ENCODE assay signal across 20 cellular contexts in the genomic region with DNA sequence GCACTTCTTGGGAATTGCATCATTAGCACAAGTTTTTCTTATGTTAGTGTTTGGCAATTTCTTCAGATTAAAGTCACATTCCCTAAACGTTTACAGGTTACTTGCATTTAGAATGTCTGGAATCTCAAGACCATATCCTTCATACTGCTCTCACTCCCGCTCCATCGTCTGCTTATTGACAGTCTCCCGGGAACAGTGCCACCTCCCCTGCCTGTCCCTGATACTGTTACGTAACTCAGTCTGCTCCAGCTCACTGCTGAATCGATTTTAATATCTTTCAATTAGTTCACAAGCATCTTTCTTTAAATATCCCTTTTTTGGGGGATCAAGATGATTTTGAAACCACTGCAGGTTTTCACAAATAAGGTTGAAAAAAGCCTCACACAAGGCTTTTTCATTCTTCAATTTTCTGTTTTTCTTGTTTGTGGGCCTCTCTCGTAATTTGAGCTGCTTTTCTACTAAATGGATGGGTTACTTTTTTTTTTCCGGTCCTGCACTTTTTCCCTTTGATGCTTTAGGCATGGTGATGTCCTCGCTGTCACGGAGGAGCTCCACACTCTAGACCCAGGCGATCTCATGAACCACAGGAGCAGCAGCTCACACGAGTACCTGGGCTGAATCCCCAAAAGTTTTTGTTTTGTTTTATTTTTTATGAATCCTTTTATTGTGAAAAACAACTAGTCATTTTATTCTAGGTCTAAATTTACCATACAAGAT. TPM values are rescaled to one million over a fixed set of nuclear protein-coding genes. Genes with fewer than 3 reads are reported as not detected.
DNase-seq lines count a peak whose midpoint lies in the region; ATAC-seq, FAIRE-seq and TF ChIP-seq lines count a peak whose summit lies in the region.
"Had no signal": no experiment of that assay in that cellular context is flagged by ENCODE, and none has a peak within 500 bp of the region (broad histone marks: within the 10 kb centered on the region; RNA-seq: fewer than 3 reads in every experiment).

No MANE protein-coding gene starts in this region.

- TF ChIP-seq RAD21 in HepG2 (CRISPR knock-in tag; IDR thresholded peaks at IDR 0.05), result no peak

- peaks cover 2% of the 10 kb centered on the region for H3K9me3 Mint-ChIP-seq in activated naive CD8-positive, alpha-beta T cell (ENCODE audit: low read depth)
- H3K9me3 Mint-ChIP-seq in activated naive CD8-positive, alpha-beta T cell treated with anti-CD3 and anti-CD28 coated beads, Interleukin-2, amount 50 U/mL, for 24 hours, result peaks cover 9% of the 10 kb centered on the region
- H3K9me3 Mint-ChIP-seq in CD8-positive, alpha-beta T cell, result peaks cover 2% of the 10 kb centered on the region
- H3K9me3 Mint-ChIP-seq: effector memory CD8-positive, alpha-beta T cell had no signal

- 8% methylated on average over 12 of the region's 12 CpGs for WGBS in HepG2 (ENCODE audit: low lambda C conversion rate)

- H3K9ac ChIP-seq in HepG2 (ENCODE audit: insufficient read depth, low read depth, low read length), result no peak overlapping the region

- H3K79me2 ChIP-seq in HepG2 (ENCODE audit: insufficient read depth, low read length), result no peaks in the 10 kb centered on the region

- no peak overlapping the region for H3K4me2 ChIP-seq in HepG2 (ENCODE audit: low read depth, low read length)

- no peak for TF ChIP-seq POLR2A in HepG2 (IDR thresholded peaks at IDR 0.05; ENCODE audit: insufficient read depth in 1 of 2, low read depth in 2 of 2, low read length in 2 of 2)

- peaks cover 8% of the 10 kb centered on the region for H3K27me3 Mint-ChIP-seq in activated naive CD8-positive, alpha-beta T cell
- H3K27me3 Mint-ChIP-seq in activated naive CD8-positive, alpha-beta T cell treated with anti-CD3 and anti-CD28 coated beads, Interleukin-2, amount 50 U/mL, for 24 hours, result peaks cover 31% of the 10 kb centered on the region
- H3K27me3 Mint-ChIP-seq in T-helper 17 cell, result peaks cover 40% of the 10 kb centered on the region
- peaks cover 11% of the 10 kb centered on the region for H3K27me3 Mint-ChIP-seq in CD8-positive, alpha-beta T cell (ENCODE audit: low read depth)

- no peak for FAIRE-seq in HepG2 (lab: Jason Lieb, UNC)

- TF ChIP-seq EP300 in HepG2 (IDR thresholded peaks at IDR 0.05; ENCODE audit: low read depth in 2 of 2, low read length in 2 of 2) (no peak), HepG2 (CRISPR knock-in tag; IDR thresholded peaks at IDR 0.05; ENCODE audit: borderline replicate concordance) (no peak)

- in situ Hi-C loops in HepG2 (cut with HindIII; ENCODE audit: extremely low pct_ligation_motif_present, low pct_unique_long_range_greater_than_20kb), result loop anchor here (25.0 kb wide), 1 partner anchor 259 kb away; no protein-coding TSS in a partner anchor

- H3K27me3 ChIP-seq in HepG2 (ENCODE audit: control insufficient read depth in 1 of 2, insufficient read depth in 2 of 2, low read length in 2 of 2), result no peaks in the 10 kb centered on the region
- H3K27me3 ChIP-seq in CD8-positive, alpha-beta T cell (ENCODE audit: insufficient read depth, low read length), result no peaks in the 10 kb centered on the region

- no peak for ATAC-seq in activated naive CD8-positive, alpha-beta T cell treated with anti-CD3 and anti-CD28 coated beads, Interleukin-2, amount 50 U/mL, for 24 hours
- ATAC-seq in T-helper 17 cell, result no peak
- ATAC-seq in HepG2, result no peak
- no peak for ATAC-seq in CD8-positive, alpha-beta T cell
- ATAC-seq in HG02884 (IDR thresholded peaks at IDR 0.05; ENCODE audit: unreplicated experiment), result no peak
- ATAC-seq: effector memory CD8-positive, alpha-beta T cell; left colon; naive thymus-derived CD4-positive, alpha-beta T cell; stimulated activated naive CD8-positive, alpha-beta T cell treated with anti-CD3 and anti-CD28 coated beads, Interleukin-15, amount 100 ng/mL, for 72 hours had no signal

- no peaks in the 10 kb centered on the region for H3K36me3 ChIP-seq in HepG2 (replicated peaks in 1 of 2; ENCODE audit: control insufficient read depth in 1 of 2, insufficient read depth in 2 of 2, low read length in 2 of 2)
- H3K36me3 ChIP-seq in CD8-positive, alpha-beta T cell (ENCODE audit: insufficient read depth, low read length), result no peaks in the 10 kb centered on the region
- H3K36me3 ChIP-seq: prostate gland had no signal

- BruUV-seq in HepG2 (replicated peaks; lab: Mats Ljungman, UMichigan), result no TSS peak

- no peak overlapping the region for H2AFZ ChIP-seq in HepG2 (ENCODE audit: low read length)

- H4K20me1 ChIP-seq in HepG2 (ENCODE audit: insufficient read depth, low read length), result no peaks in the 10 kb centered on the region

- H3K27ac Mint-ChIP-seq in activated naive CD8-positive, alpha-beta T cell, result peak overlapping the region; percentile 5
- H3K27ac Mint-ChIP-seq in activated naive CD8-positive, alpha-beta T cell treated with anti-CD3 and anti-CD28 coated beads, Interleukin-2, amount 50 U/mL, for 24 hours, result no peak overlapping the region
- peak overlapping the region; percentile 6 for H3K27ac Mint-ChIP-seq in T-helper 17 cell
- no peak overlapping the region for H3K27ac Mint-ChIP-seq in CD8-positive, alpha-beta T cell
- H3K27ac Mint-ChIP-seq: effector memory CD8-positive, alpha-beta T cell; stimulated activated naive CD8-positive, alpha-beta T cell treated with anti-CD3 and anti-CD28 coated beads, Interleukin-15, amount 100 ng/mL, for 72 hours had no signal

- POLR2A ChIA-PET in HepG2 (lab: Yijun Ruan, JAX), result no interaction called here
- POLR2A ChIA-PET in CD8-positive, alpha-beta T cell (lab: Charles Lee), result interaction anchor here (0.6 kb wide), 1 partner anchor 517 kb away, joined by 4 read pairs; no protein-coding TSS in a partner anchor

- no peak overlapping the region for H3K4me3 Mint-ChIP-seq in activated naive CD8-positive, alpha-beta T cell
- H3K4me3 Mint-ChIP-seq in activated naive CD8-positive, alpha-beta T cell treated with anti-CD3 and anti-CD28 coated beads, Interleukin-2, amount 50 U/mL, for 24 hours, result no peak overlapping the region
- no peak overlapping the region for H3K4me3 Mint-ChIP-seq in T-helper 17 cell
- no peak overlapping the region for H3K4me3 Mint-ChIP-seq in CD8-positive, alpha-beta T cell
- H3K4me3 Mint-ChIP-seq: effector memory CD8-positive, alpha-beta T cell; naive thymus-derived CD4-positive, alpha-beta T cell; stimulated activated naive CD8-positive, alpha-beta T cell treated with anti-CD3 and anti-CD28 coated beads, Interleukin-15, amount 100 ng/mL, for 72 hours had no signal

- no peak overlapping the region for H3K27ac ChIP-seq in HepG2 (ENCODE audit: extremely low read length, insufficient read depth, low read length)
- H3K27ac ChIP-seq in CD8-positive, alpha-beta T cell (ENCODE audit: low read depth, low read length), result no peak overlapping the region
- H3K27ac ChIP-seq: prostate gland had no signal

- no peaks in the 10 kb centered on the region for H3K4me1 Mint-ChIP-seq in activated naive CD8-positive, alpha-beta T cell (ENCODE audit: low read depth)
- no peaks in the 10 kb centered on the region for H3K4me1 Mint-ChIP-seq in activated naive CD8-positive, alpha-beta T cell treated with anti-CD3 and anti-CD28 coated beads, Interleukin-2, amount 50 U/mL, for 24 hours
- H3K4me1 Mint-ChIP-seq in T-helper 17 cell, result no peaks in the 10 kb centered on the region
- no peaks in the 10 kb centered on the region for H3K4me1 Mint-ChIP-seq in CD8-positive, alpha-beta T cell (ENCODE audit: low read depth)
- H3K4me1 Mint-ChIP-seq: naive thymus-derived CD4-positive, alpha-beta T cell; stimulated activated naive CD8-positive, alpha-beta T cell treated with anti-CD3 and anti-CD28 coated beads, Interleukin-15, amount 100 ng/mL, for 72 hours had no signal

- intact Hi-C loops in HepG2 (cut with micrococcal nuclease; ENCODE audit: unreplicated experiment), result no loop called here
- intact Hi-C loops in CD8-positive, alpha-beta T cell (cut with DNase I, micrococcal nuclease), result no loop called here

- no peaks in the 10 kb centered on the region for H3K4me1 ChIP-seq in HepG2 (ENCODE audit: insufficient read depth, low read length)
- H3K4me1 ChIP-seq in CD8-positive, alpha-beta T cell (ENCODE audit: insufficient read depth, low read length), result no peaks in the 10 kb centered on the region
- H3K4me1 ChIP-seq: prostate gland had no signal

- no peaks in the 10 kb centered on the region for H3K36me3 Mint-ChIP-seq in activated naive CD8-positive, alpha-beta T cell
- H3K36me3 Mint-ChIP-seq in activated naive CD8-positive, alpha-beta T cell treated with anti-CD3 and anti-CD28 coated beads, Interleukin-2, amount 50 U/mL, for 24 hours (ENCODE audit: low read depth), result peaks cover 2% of the 10 kb centered on the region
- no peaks in the 10 kb centered on the region for H3K36me3 Mint-ChIP-seq in T-helper 17 cell (ENCODE audit: low read depth)
- no peaks in the 10 kb centered on the region for H3K36me3 Mint-ChIP-seq in CD8-positive, alpha-beta T cell
- H3K36me3 Mint-ChIP-seq: naive thymus-derived CD4-positive, alpha-beta T cell had no signal

- TF ChIP-seq CTCF in HepG2 (CRISPR knock-in tag; IDR thresholded peaks at IDR 0.05), result no peak
- no peak for TF ChIP-seq CTCF in CD8-positive, alpha-beta T cell (IDR thresholded peaks at IDR 0.05)

- no peak for DNase-seq in activated naive CD8-positive, alpha-beta T cell treated with anti-CD3 and anti-CD28 coated beads, Interleukin-2, amount 50 U/mL, for 24 hours
- no peak for DNase-seq in T-helper 17 cell
- no peak for DNase-seq in HepG2 (ENCODE audit: low spot score)
- no peak for DNase-seq in NCI-H526 treated with DMSO at 0.1 percent for 48 hours (lab: John Stamatoyannopoulos, UW)
- DNase-seq in CD8-positive, alpha-beta T cell, result no peak
- no peak for DNase-seq in COLO829 (ENCODE audit: low spot score)
- DNase-seq: COR-L47; effector memory CD8-positive, alpha-beta T cell; GF-D8; GOT3; left colon; naive thymus-derived CD4-positive, alpha-beta T cell; NCI-H1930; NCI-H526; RPMI8226; stimulated activated naive CD8-positive, alpha-beta T cell treated with anti-CD3 and anti-CD28 coated beads, Interleukin-15, amount 100 ng/mL, for 72 hours had no signal

- no peaks in the 10 kb centered on the region for H3K9me3 ChIP-seq in T-helper 17 cell (ENCODE audit: control insufficient read depth, low read length, poor library complexity, severe bottlenecking)
- no peaks in the 10 kb centered on the region; the same call in 1 of the 2 replicates for H3K9me3 ChIP-seq in HepG2 (ENCODE audit: low read length)
- H3K9me3 ChIP-seq in CD8-positive, alpha-beta T cell (ENCODE audit: low read length), result no peaks in the 10 kb centered on the region
- H3K9me3 ChIP-seq: prostate gland had no signal

- H3K4me3 ChIP-seq in HepG2 (replicated peaks in 1 of 3; ENCODE audit: insufficient read depth in 1 of 3, low read depth in 2 of 3, low read length in 3 of 3), result no peak overlapping the region
- no peak overlapping the region for H3K4me3 ChIP-seq in CD8-positive, alpha-beta T cell (ENCODE audit: low read depth, low read length)
- H3K4me3 ChIP-seq: prostate gland had no signal

- CTCF ChIA-PET in HepG2 (lab: Yijun Ruan, JAX; ENCODE audit: low intra/inter-chr PET ratio, low total read pairs), result no interaction called here
- CTCF ChIA-PET in CD8-positive, alpha-beta T cell (lab: Charles Lee), result interaction anchor here (0.8 to 3.5 kb wide), 2 partner anchors 8 to 10 kb away, joined by 3 to 13 read pairs; no protein-coding TSS in a partner anchor

RNA-seq across cellular contexts. Expression of a gene that starts 48.0 kb away (rescaled TPM):
- not detected for total RNA-seq in T-helper 17 cell
- not detected in 2 replicates for total RNA-seq in HepG2 (2016; rRNA removed; fragmentation: Illumina TruSeq; extraction: Trizol)
- total RNA-seq in HepG2 (2016; cell fraction: cytosol; rRNA removed; fragmentation: Illumina TruSeq; extraction: Trizol; ENCODE audit: low read depth), result not detected in 2 replicates
- not detected in 2 replicates for total RNA-seq in HepG2 (2016; cell fraction: insoluble cytoplasmic fraction; rRNA removed; fragmentation: Illumina TruSeq; extraction: Trizol)
- not detected in 2 replicates for total RNA-seq in HepG2 (2016; cell fraction: membrane; rRNA removed; fragmentation: Illumina TruSeq; extraction: Trizol)
- not detected in 2 replicates for total RNA-seq in HepG2 (2016; cell fraction: nucleus; rRNA removed; fragmentation: Illumina TruSeq; extraction: Trizol)
- polyA plus RNA-seq in HepG2 (2011; rRNA removed), result not detected in 2 replicates
- not detected in 2 replicates for polyA plus RNA-seq in HepG2 (2011; cell fraction: cytosol; rRNA removed)
- polyA plus RNA-seq in HepG2 (2011; cell fraction: nucleus; rRNA removed), result not detected in 2 replicates
- polyA plus RNA-seq in HepG2 (2012), result not detected in 2 replicates
- not detected in 2 replicates for polyA plus RNA-seq in HepG2 (2016; cell fraction: cytosol; fragmentation: Illumina TruSeq; extraction: Trizol; ENCODE audit: low read depth)
- polyA plus RNA-seq in HepG2 (2016; cell fraction: insoluble cytoplasmic fraction; fragmentation: Illumina TruSeq; extraction: Trizol; ENCODE audit: low read depth), result not detected in 2 replicates
- polyA plus RNA-seq in HepG2 (2016; cell fraction: membrane; fragmentation: Illumina TruSeq; extraction: Trizol; ENCODE audit: low read depth), result not detected in 2 replicates
- polyA plus RNA-seq in HepG2 (2016; cell fraction: nucleus; fragmentation: Illumina TruSeq; extraction: Trizol; ENCODE audit: insufficient read depth, low read depth), result not detected in 2 replicates
- not detected in 2 replicates for polyA minus RNA-seq in HepG2 (2011; rRNA and poly(A)+ RNA removed; ENCODE audit: low replicate concordance)
- not detected in 2 replicates for polyA minus RNA-seq in HepG2 (2011; cell fraction: cytosol; rRNA and poly(A)+ RNA removed)
- polyA minus RNA-seq in HepG2 (2011; cell fraction: nucleus; rRNA and poly(A)+ RNA removed), result not detected in 2 replicates
- not detected for total RNA-seq in CD8-positive, alpha-beta T cell
- total RNA-seq: activated CD8-positive, alpha-beta memory T cell treated with anti-CD3 and anti-CD28 coated beads for 36 hours; left colon; naive thymus-derived CD4-positive, alpha-beta T cell had no signal
- polyA plus RNA-seq: naive thymus-derived CD4-positive, alpha-beta T cell had no signal

Comparison
In these comparisons a context has a peak if more than half of its experiments do, and no peak if none do; other contexts are left out.
1. H3K27ac Mint-ChIP-seq: peak in activated naive CD8-positive, alpha-beta T cell (single experiment) and T-helper 17 cell (single experiment); none in activated naive CD8-positive, alpha-beta T cell treated with anti-CD3 and anti-CD28 coated beads, Interleukin-2, amount 50 U/mL, for 24 hours (single experiment) and CD8-positive, alpha-beta T cell (single experiment).